In genomic region chr6:83974409-83975050, GRCh38 we compare ENCODE assay signal across 27 cellular contexts. TPM values are rescaled to one million over a fixed set of nuclear protein-coding genes. Genes with fewer than 3 reads are reported as not detected.
DNase-seq lines count a peak whose midpoint lies in the region; TF ChIP-seq lines count a peak whose summit lies in the region.
"Had no signal": no experiment of that assay in that cellular context is flagged by ENCODE, and none has a peak within 500 bp of the region (broad histone marks: within the 10 kb centered on the region; RNA-seq: fewer than 3 reads in every experiment).

No MANE protein-coding gene starts in this region.

- H3K36me3 Mint-ChIP-seq in H9 (ENCODE audit: insufficient read depth in 1 of 3, low read depth in 3 of 3): peaks cover 28 to 48% (median 44%) of the 10 kb centered on the region in 3 experiments
- H3K36me3 Mint-ChIP-seq in activated CD4-positive, alpha-beta T cell treated with anti-CD3 and anti-CD28 coated beads, Interleukin-2, amount 10 ng/mL, durations not matched to agents 24 days and 14 days (ENCODE audit: low read depth): no peaks in the 10 kb centered on the region
- H3K36me3 Mint-ChIP-seq: activated naive CD8-positive, alpha-beta T cell had no signal

- no peaks in the 10 kb centered on the region for H3K9me3 ChIP-seq in H9 (ENCODE audit: control insufficient read depth, low read depth, low read length)
- H3K9me3 ChIP-seq in hepatocyte (ENCODE audit: low read depth): no peaks in the 10 kb centered on the region
- H3K9me3 ChIP-seq: breast epithelium, MG63, thyroid gland had no signal

- H3K36me3 ChIP-seq in hepatocyte (replicated peaks; ENCODE audit: insufficient read depth, low read depth): no peaks in the 10 kb centered on the region
- H3K36me3 ChIP-seq: BLaER1 treated with 17β-estradiol and CSF1 and Interleukin-3, amounts not matched to agents 10 nM and 100 nM; breast epithelium; MG63; thyroid gland had no signal

- no peak overlapping the region for H3K14ac ChIP-seq in H9 (ENCODE audit: insufficient read depth, low read length)

- H3K27ac ChIP-seq in H9 (ENCODE audit: insufficient read length, low read depth, low read length): no peak overlapping the region
- peak overlapping the region; percentile 18 for H3K27ac ChIP-seq in hepatocyte
- H3K27ac ChIP-seq: BLaER1 treated with 17β-estradiol and CSF1 and Interleukin-3, amounts not matched to agents 10 nM and 100 nM; breast epithelium; PC-9; thyroid gland had no signal

- no peak overlapping the region for H2AFZ ChIP-seq in H9 (ENCODE audit: low read length)
- no peak overlapping the region for H2AFZ ChIP-seq in hepatocyte
- H2AFZ ChIP-seq: PC-9 had no signal

- no peaks in the 10 kb centered on the region for H3K27me3 ChIP-seq in H9 (ENCODE audit: insufficient read depth, low read length)
- H3K27me3 ChIP-seq in hepatocyte: no peaks in the 10 kb centered on the region
- H3K27me3 ChIP-seq: BLaER1 treated with 17β-estradiol and CSF1 and Interleukin-3, amounts not matched to agents 10 nM and 100 nM; breast epithelium; MG63; thyroid gland had no signal

- WGBS in H9 (ENCODE audit: extremely low coverage, insufficient read length, low lambda C conversion rate): no CpG with 5 or more reads among the region's 3 CpGs
- 11% methylated on average over 3 of the region's 3 CpGs for WGBS in hepatocyte (ENCODE audit: low lambda C conversion rate, missing lambda C conversion rate)

- DNase-seq in H9 (no peak), UCSD-AML1 (lab: John Stamatoyannopoulos, UW; ENCODE audit: unreplicated experiment) (peak; percentile 65), hepatocyte (ENCODE audit: low spot score) (no peak), AG08395 (ENCODE audit: low spot score) (no peak), amygdala (lab: John Stamatoyannopoulos, UW) (no peak)
- no peak for DNase-seq in stimulated activated CD4-positive, alpha-beta T cell treated with anti-CD3 and anti-CD28 coated beads, Interleukin-2, amount 100 ng/mL, for 24 hours
- no peak for DNase-seq in activated CD4-positive, alpha-beta T cell treated with anti-CD3 and anti-CD28 coated beads, Interleukin-2, amount 10 ng/mL, durations not matched to agents 24 days and 14 days
- DNase-seq: activated CD4-positive, alpha-beta T cell treated with anti-CD3 and anti-CD28 coated beads, Interleukin-2, amount 10 ng/mL, durations not matched to agents 7 days and 5 days; activated effector memory CD4-positive, alpha-beta T cell treated with Interleukin-2 at 50 U/mL for 16 hours; anterior cingulate cortex; DMS79 treated with DMSO at 0.1 percent for 48 hours; islet precursor cell; KG1; left ventricle myocardium superior; MG63; NCI-H2029; NCI-H526 treated with DMSO at 0.1 percent for 48 hours; NK-92 treated with Interleukin-12 subunit alpha and Interleukin-12 subunit beta, amount 100 ng/mL, for 24 hours; PC-9; stimulated activated CD4-positive, alpha-beta T cell treated with anti-CD3 and anti-CD28 coated beads, Interleukin-2, amount 100 ng/mL, for 48 hours; stimulated activated naive CD8-positive, alpha-beta T cell treated with anti-CD3 and anti-CD28 coated beads, Interleukin-15, amount 100 ng/mL, for 72 hours; thyroid gland had no signal

- H3T11ph ChIP-seq in H9 (ENCODE audit: low read length): no peak overlapping the region

- no peak overlapping the region for H2BK20ac ChIP-seq in H9 (ENCODE audit: low read depth, low read length, poor library complexity, severe bottlenecking)

- H3K4ac ChIP-seq in H9 (ENCODE audit: low read depth, low read length): no peak overlapping the region

- no peak overlapping the region for H4K5ac ChIP-seq in H9 (ENCODE audit: insufficient read length, low read depth, low read length)

- H2BK5ac ChIP-seq in H9 (ENCODE audit: insufficient read length, low read length): no peak overlapping the region

- H2BK120ac ChIP-seq in H9 (ENCODE audit: low read depth, low read length, poor library complexity, severe bottlenecking): no peak overlapping the region

- no peaks in the 10 kb centered on the region for H3K23me2 ChIP-seq in H9 (ENCODE audit: insufficient read length, low read depth, low read length, poor library complexity, severe bottlenecking)

- H3K4me1 Mint-ChIP-seq in H9: peaks cover 44 to 49% of the 10 kb centered on the region in 2 experiments
- no peaks in the 10 kb centered on the region for H3K4me1 Mint-ChIP-seq in activated CD4-positive, alpha-beta T cell treated with anti-CD3 and anti-CD28 coated beads, Interleukin-2, amount 10 ng/mL, durations not matched to agents 24 days and 14 days
- H3K4me1 Mint-ChIP-seq: activated CD4-positive, alpha-beta T cell treated with anti-CD3 and anti-CD28 coated beads, Interleukin-2, amount 10 ng/mL, durations not matched to agents 7 days and 5 days; stimulated activated naive CD8-positive, alpha-beta T cell treated with anti-CD3 and anti-CD28 coated beads, Interleukin-15, amount 100 ng/mL, for 72 hours had no signal

- H3K4me3 ChIP-seq in hepatocyte: no peak overlapping the region
- H3K4me3 ChIP-seq: BLaER1 treated with 17β-estradiol and CSF1 and Interleukin-3, amounts not matched to agents 10 nM and 100 nM; breast epithelium; MG63; PC-9; thyroid gland had no signal

- TF ChIP-seq CTCF in H9 (conservative IDR thresholded peaks at IDR 0.05) (no peak), hepatocyte (IDR thresholded peaks at IDR 0.05; ENCODE audit: poor library complexity) (no peak)

- no peak overlapping the region for H2BK12ac ChIP-seq in H9 (ENCODE audit: insufficient read length, low read depth, low read length)

- H3K23ac ChIP-seq in H9 (ENCODE audit: insufficient read length, low read depth, low read length): no peak overlapping the region

- no peak overlapping the region for H4K91ac ChIP-seq in H9 (ENCODE audit: insufficient read length, low read depth, low read length)

- no peak overlapping the region for H3K4me2 ChIP-seq in H9 (ENCODE audit: insufficient read depth, insufficient read length, low read length)
- peak overlapping the region; percentile 21 for H3K4me2 ChIP-seq in hepatocyte
- H3K4me2 ChIP-seq: BLaER1 treated with 17β-estradiol and CSF1 and Interleukin-3, amounts not matched to agents 10 nM and 100 nM; PC-9 had no signal

- no peak overlapping the region for H3K56ac ChIP-seq in H9 (ENCODE audit: insufficient read length, low read depth, low read length)

- H3K79me1 ChIP-seq in H9 (ENCODE audit: insufficient read depth, low read depth, low read length, poor library complexity, severe bottlenecking): no peaks in the 10 kb centered on the region

- H2BK15ac ChIP-seq in H9 (ENCODE audit: low read depth, low read length): no peak overlapping the region

- H3K18ac ChIP-seq in H9 (ENCODE audit: insufficient read length, low read depth, low read length): no peak overlapping the region

- no peak overlapping the region for H2AK5ac ChIP-seq in H9 (ENCODE audit: insufficient read length, low read length)

- no peak overlapping the region for H3K4me3 Mint-ChIP-seq in H9
- H3K4me3 Mint-ChIP-seq in activated CD4-positive, alpha-beta T cell treated with anti-CD3 and anti-CD28 coated beads, Interleukin-2, amount 10 ng/mL, durations not matched to agents 24 days and 14 days: no peak overlapping the region
- H3K4me3 Mint-ChIP-seq: activated CD4-positive, alpha-beta T cell treated with anti-CD3 and anti-CD28 coated beads, Interleukin-2, amount 10 ng/mL, durations not matched to agents 7 days and 5 days; activated naive CD8-positive, alpha-beta T cell; stimulated activated naive CD8-positive, alpha-beta T cell treated with anti-CD3 and anti-CD28 coated beads, Interleukin-15, amount 100 ng/mL, for 72 hours had no signal

- no peak overlapping the region for H3K9ac ChIP-seq in H9 (ENCODE audit: extremely low read depth, insufficient read length, low read length)
- H3K9ac ChIP-seq: BLaER1 treated with 17β-estradiol and CSF1 and Interleukin-3, amounts not matched to agents 10 nM and 100 nM had no signal

- H3K27me3 Mint-ChIP-seq in H9 (ENCODE audit: low read depth): no peaks in the 10 kb centered on the region
- H3K27me3 Mint-ChIP-seq in activated CD4-positive, alpha-beta T cell treated with anti-CD3 and anti-CD28 coated beads, Interleukin-2, amount 10 ng/mL, durations not matched to agents 24 days and 14 days: no peaks in the 10 kb centered on the region
- H3K27me3 Mint-ChIP-seq: activated CD4-positive, alpha-beta T cell treated with anti-CD3 and anti-CD28 coated beads, Interleukin-2, amount 10 ng/mL, durations not matched to agents 7 days and 5 days; activated naive CD8-positive, alpha-beta T cell; stimulated activated naive CD8-positive, alpha-beta T cell treated with anti-CD3 and anti-CD28 coated beads, Interleukin-15, amount 100 ng/mL, for 72 hours had no signal

- peak overlapping the region in 2 of 3 experiments; percentile 92 to 94; a peak in 4 of 7 replicates for H3K27ac Mint-ChIP-seq in H9
- H3K27ac Mint-ChIP-seq in activated CD4-positive, alpha-beta T cell treated with anti-CD3 and anti-CD28 coated beads, Interleukin-2, amount 10 ng/mL, durations not matched to agents 24 days and 14 days: no peak overlapping the region
- H3K27ac Mint-ChIP-seq: activated CD4-positive, alpha-beta T cell treated with anti-CD3 and anti-CD28 coated beads, Interleukin-2, amount 10 ng/mL, durations not matched to agents 7 days and 5 days; activated naive CD8-positive, alpha-beta T cell; stimulated activated naive CD8-positive, alpha-beta T cell treated with anti-CD3 and anti-CD28 coated beads, Interleukin-15, amount 100 ng/mL, for 72 hours had no signal

- H3K79me2 ChIP-seq in H9 (ENCODE audit: insufficient read depth, low read length): no peaks in the 10 kb centered on the region
- no peaks in the 10 kb centered on the region for H3K79me2 ChIP-seq in hepatocyte

- peaks cover 2% of the 10 kb centered on the region; the same call in 1 of the 2 replicates for H3K4me1 ChIP-seq in H9 (ENCODE audit: insufficient read depth, low read length)
- H3K4me1 ChIP-seq in hepatocyte (ENCODE audit: insufficient read depth): peaks cover 7% of the 10 kb centered on the region
- H3K4me1 ChIP-seq: breast epithelium, thyroid gland had no signal

- no peak overlapping the region for H4K8ac ChIP-seq in H9 (replicated peaks; ENCODE audit: insufficient read length, low read depth, low read length)

- H3K9me3 Mint-ChIP-seq in H9: peaks cover 41 to 42% of the 10 kb centered on the region in 2 experiments
- no peaks in the 10 kb centered on the region for H3K9me3 Mint-ChIP-seq in activated CD4-positive, alpha-beta T cell treated with anti-CD3 and anti-CD28 coated beads, Interleukin-2, amount 10 ng/mL, durations not matched to agents 24 days and 14 days

- intact Hi-C loops in activated CD4-positive, alpha-beta T cell treated with anti-CD3 and anti-CD28 coated beads, Interleukin-2, amount 10 ng/mL, durations not matched to agents 24 days and 14 days (cut with micrococcal nuclease): no loop called here

- no peaks in the 10 kb centered on the region for H4K20me1 ChIP-seq in H9 (ENCODE audit: control insufficient read depth, insufficient read depth, insufficient read length)
- no peaks in the 10 kb centered on the region for H4K20me1 ChIP-seq in hepatocyte (ENCODE audit: insufficient read depth, poor library complexity, severe bottlenecking)
- H4K20me1 ChIP-seq: BLaER1 treated with 17β-estradiol and CSF1 and Interleukin-3, amounts not matched to agents 10 nM and 100 nM had no signal

- H3K9me2 ChIP-seq in hepatocyte (replicated peaks; ENCODE audit: insufficient read depth): no peaks in the 10 kb centered on the region

RNA-seq across cellular contexts. Expression of gene MRAP2, which starts 59.0 kb away (rescaled TPM):
- total RNA-seq in H9 (2021): 8.0 and 8.3 TPM in 2 replicates
- 0.88 and 2.5 TPM in 2 replicates for total RNA-seq in hepatocyte
- polyA plus RNA-seq in hepatocyte: 2.2 and 3.2 TPM in 2 replicates
- total RNA-seq in activated CD4-positive, alpha-beta T cell treated with anti-CD3 and anti-CD28 coated beads, Interleukin-2, amount 10 ng/mL, durations not matched to agents 24 days and 14 days: not detected in 2 replicates
- total RNA-seq: activated CD4-positive, alpha-beta T cell treated with anti-CD3 and anti-CD28 coated beads, Interleukin-2, amount 10 ng/mL, durations not matched to agents 7 days and 5 days; activated CD8-positive, alpha-beta memory T cell treated with anti-CD3 and anti-CD28 coated beads for 36 hours; left ventricle myocardium superior; PC-9; T-helper 2 cell treated with Interferon-gamma antibody and Interleukin-4, amounts not matched to agents 100 ng/mL and 5 ng/mL, for 36 hours had no signal
